Comparison of ENCODE assay signal across 28 cellular contexts in the genomic region with DNA sequence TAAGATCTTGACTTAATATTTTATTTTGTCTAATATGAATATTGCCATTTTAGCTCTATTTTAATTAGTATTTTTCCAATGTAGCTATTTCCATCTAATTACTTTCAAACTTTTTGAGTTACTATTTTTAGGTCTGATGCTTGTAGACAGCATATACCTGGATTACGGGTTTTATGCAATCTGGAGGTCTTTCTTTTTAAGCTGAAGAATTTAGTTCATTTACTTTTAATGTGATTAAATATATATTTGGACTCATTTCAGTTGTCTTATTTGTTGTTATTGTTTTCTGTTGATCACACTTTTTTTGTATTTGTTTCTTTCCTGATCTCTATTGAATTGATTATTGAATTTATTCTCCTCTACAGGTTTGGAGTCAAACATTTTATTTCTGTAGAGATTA. TPM values are rescaled to one million over a fixed set of nuclear protein-coding genes. Genes with fewer than 3 reads are reported as not detected.
"Had no signal": no experiment of that assay in that cellular context is flagged by ENCODE, and none has a peak within 500 bp of the region (broad histone marks: within the 10 kb centered on the region; RNA-seq: fewer than 3 reads in every experiment).

No MANE protein-coding gene starts in this region.

- FAIRE-seq: colon, endometrium, endothelial cell of umbilical vein, frontal cortex had no signal

- H3K4me3 ChIP-seq: colonic mucosa, coronary artery, dorsolateral prefrontal cortex, esophagus muscularis mucosa, esophagus squamous epithelium, gastrocnemius medialis, gastroesophageal sphincter, heart left ventricle, heart right ventricle had no signal

- H3K27me3 ChIP-seq: colonic mucosa, dorsolateral prefrontal cortex, esophagus muscularis mucosa, esophagus squamous epithelium, foreskin keratinocyte, gastrocnemius medialis, gastroesophageal sphincter, heart left ventricle, heart right ventricle had no signal

- H3K36me3 ChIP-seq: colonic mucosa, esophagus muscularis mucosa, esophagus squamous epithelium, gastrocnemius medialis, gastroesophageal sphincter, heart left ventricle, heart right ventricle had no signal

- ATAC-seq: effector memory CD8-positive, alpha-beta T cell; esophagus mucosa; foreskin keratinocyte; gastrocnemius medialis; gastroesophageal sphincter; heart left ventricle; heart right ventricle had no signal

- H3K4me1 ChIP-seq: colonic mucosa, esophagus squamous epithelium, foreskin keratinocyte had no signal

- DNase-seq: colonic mucosa; cortex of kidney; dermis blood vessel endothelial cell; dorsolateral prefrontal cortex; effector CD4-positive, alpha-beta T cell; effector CD8-positive, alpha-beta T cell; effector memory CD4-positive, alpha-beta T cell; effector memory CD8-positive, alpha-beta T cell; endodermal cell; erythroblast; esophagus squamous epithelium; foreskin fibroblast; foreskin keratinocyte; foreskin melanocyte; gastrocnemius medialis; glutamatergic neuron; head of caudate nucleus; heart left ventricle; heart right ventricle had no signal

- H3K27ac ChIP-seq: colonic mucosa, coronary artery, dorsolateral prefrontal cortex, epithelial cell of prostate, esophagus muscularis mucosa, esophagus squamous epithelium, foreskin keratinocyte, gastrocnemius medialis, gastroesophageal sphincter, heart left ventricle, heart right ventricle had no signal

- H3K9me3 ChIP-seq: colonic mucosa, esophagus squamous epithelium, gastrocnemius medialis had no signal

RNA-seq across cellular contexts. Expression of a gene that starts 30.3 kb away (rescaled TPM):
- total RNA-seq: endothelial cell of umbilical vein had no signal
